8 cellular contexts compared by ENCODE assay signal in genomic region chr14:100383727-100384158, GRCh38. TPM values are rescaled to one million over a fixed set of nuclear protein-coding genes. Genes with fewer than 3 reads are reported as not detected.
DNase-seq lines count a peak whose midpoint lies in the region; ATAC-seq and TF ChIP-seq lines count a peak whose summit lies in the region.

No MANE protein-coding gene starts in this region.

- H3K27me3 Mint-ChIP-seq in HFFc6 (ENCODE audit: insufficient read depth) = no peaks in the 10 kb centered on the region
- H3K27me3 Mint-ChIP-seq in activated CD4-positive, alpha-beta T cell treated with anti-CD3 and anti-CD28 coated beads, Interleukin-2, amount 10 ng/mL, durations not matched to agents 7 days and 5 days = no peaks in the 10 kb centered on the region

- H2BK12ac ChIP-seq in mesenchymal stem cell (ENCODE audit: low read length in 2 of 2) = no peak overlapping the region

- H3K79me1 ChIP-seq in mesenchymal stem cell (replicated peaks; ENCODE audit: low read length, poor library complexity, severe bottlenecking) = peaks cover 23% of the 10 kb centered on the region

- no peak overlapping the region for H3K4ac ChIP-seq in mesenchymal stem cell (ENCODE audit: low read depth in 1 of 2, low read length in 2 of 2)

- H3K9me3 ChIP-seq in mesenchymal stem cell (ENCODE audit: control insufficient read depth, low read length) = no peaks in the 10 kb centered on the region

- TF ChIP-seq CTCF in HFFc6 (IDR thresholded peaks at IDR 0.05) = peak; percentile 95
- peak; percentile 44 to 90 (median 80) for TF ChIP-seq CTCF in dorsolateral prefrontal cortex (IDR thresholded peaks at IDR 0.05 in 54 of 56, conservative IDR thresholded peaks at IDR 0.05 in 2 of 56; ENCODE audit: low read depth in 1 of 56, partially characterized antibody in 56 of 56)

- no peaks in the 10 kb centered on the region for H3K9me3 Mint-ChIP-seq in HFFc6
- H3K9me3 Mint-ChIP-seq in activated CD4-positive, alpha-beta T cell treated with anti-CD3 and anti-CD28 coated beads, Interleukin-2, amount 10 ng/mL, durations not matched to agents 7 days and 5 days = no peaks in the 10 kb centered on the region

- CTCF ChIA-PET in activated CD4-positive, alpha-beta T cell treated with anti-CD3 and anti-CD28 coated beads, Interleukin-2, amount 10 ng/mL, durations not matched to agents 7 days and 5 days (lab: Charles Lee) = interaction anchor here (1.0 to 3.7 kb wide), 8 partner anchors 22 to 279 kb away, joined by 3 to 27 read pairs (median 4); no protein-coding TSS in a partner anchor

- no peak overlapping the region for H2BK120ac ChIP-seq in mesenchymal stem cell (ENCODE audit: low read depth, low read length)

- H3K9ac ChIP-seq in mesenchymal stem cell (ENCODE audit: low read length) = no peak overlapping the region

- DNase-seq in Daoy (ENCODE audit: low read depth) (peak; percentile 85), HFFc6 (peak; percentile 33), NCI-H2227 treated with DMSO at 0.1 percent for 48 hours (lab: John Stamatoyannopoulos, UW) (peak; percentile 41), dorsolateral prefrontal cortex (peak in 9 of 10 donors; percentile 51 to 75 (median 64)), mesenchymal stem cell (peak; percentile 74)
- DNase-seq in activated CD4-positive, alpha-beta T cell treated with anti-CD3 and anti-CD28 coated beads, Interleukin-2, amount 10 ng/mL, durations not matched to agents 7 days and 5 days = peak; percentile 73
- DNase-seq in stimulated activated CD8-positive, alpha-beta memory T cell treated with anti-CD3 and anti-CD28 coated beads, Interleukin-4, amount 100 ng/mL, for 24 hours (ENCODE audit: low read depth) = peak; percentile 35

- no peak overlapping the region for H2AFZ ChIP-seq in mesenchymal stem cell (ENCODE audit: low read depth, low read length)

- POLR2A ChIA-PET in activated CD4-positive, alpha-beta T cell treated with anti-CD3 and anti-CD28 coated beads, Interleukin-2, amount 10 ng/mL, durations not matched to agents 7 days and 5 days (lab: Charles Lee) = no interaction called here

- H3K4me1 ChIP-seq in mesenchymal stem cell (ENCODE audit: control insufficient read depth, insufficient read depth, low read depth, low read length) = peaks cover 34% of the 10 kb centered on the region

- H3K27me3 ChIP-seq in dorsolateral prefrontal cortex = no peaks in the 10 kb centered on the region
- H3K27me3 ChIP-seq in mesenchymal stem cell (ENCODE audit: control insufficient read depth in 1 of 2, insufficient read depth in 1 of 2, low read length in 2 of 2) = no peaks in the 10 kb centered on the region

- ATAC-seq in HG02840 (IDR thresholded peaks at IDR 0.05; ENCODE audit: low FRiP score, unreplicated experiment) = no peak

- no peak overlapping the region for H3K14ac ChIP-seq in mesenchymal stem cell (ENCODE audit: low read length in 2 of 2)

- no peak overlapping the region for H3K18ac ChIP-seq in mesenchymal stem cell (ENCODE audit: low read depth in 1 of 2, low read length in 2 of 2)

- peak overlapping the region; percentile 24 for H3K4me2 ChIP-seq in mesenchymal stem cell (ENCODE audit: low read length, poor library complexity, severe bottlenecking)

- H3K36me3 ChIP-seq in mesenchymal stem cell (ENCODE audit: control insufficient read depth in 1 of 2, insufficient read depth in 2 of 2, low read depth in 1 of 2, low read length in 2 of 2) = peaks cover 15 to 22% of the 10 kb centered on the region in 2 experiments

- H3K23ac ChIP-seq in mesenchymal stem cell (ENCODE audit: low read length in 2 of 2) = no peak overlapping the region

- peak overlapping the region; percentile 24 for H2AK5ac ChIP-seq in mesenchymal stem cell (ENCODE audit: low read length, severe bottlenecking)

- peaks cover 32% of the 10 kb centered on the region for H3K4me1 Mint-ChIP-seq in HFFc6 (ENCODE audit: low read depth)
- H3K4me1 Mint-ChIP-seq in activated CD4-positive, alpha-beta T cell treated with anti-CD3 and anti-CD28 coated beads, Interleukin-2, amount 10 ng/mL, durations not matched to agents 7 days and 5 days = peaks cover 15% of the 10 kb centered on the region

- H3K36me3 Mint-ChIP-seq in HFFc6 (ENCODE audit: low read depth) = no peaks in the 10 kb centered on the region
- no peaks in the 10 kb centered on the region for H3K36me3 Mint-ChIP-seq in activated CD4-positive, alpha-beta T cell treated with anti-CD3 and anti-CD28 coated beads, Interleukin-2, amount 10 ng/mL, durations not matched to agents 7 days and 5 days (ENCODE audit: low read depth)

- no peak overlapping the region for H2BK5ac ChIP-seq in mesenchymal stem cell (ENCODE audit: low read depth, low read length, poor library complexity, severe bottlenecking)

- no peak overlapping the region for H4K91ac ChIP-seq in mesenchymal stem cell (ENCODE audit: low read length)

- intact Hi-C loops in dorsolateral prefrontal cortex (cut with DNase I) = loop anchor here (1.0 to 10.0 kb wide), 4 partner anchors 260 to 1244 kb away; partner anchors contain the start of gene MEG3 (in 1 of the 2)

- H3K27ac ChIP-seq in dorsolateral prefrontal cortex = peak overlapping the region in 1 of 59 donors; percentile 80
- no peak overlapping the region for H3K27ac ChIP-seq in mesenchymal stem cell (ENCODE audit: low read length, poor library complexity, severe bottlenecking)

- H3K4me3 ChIP-seq in dorsolateral prefrontal cortex (no peak overlapping the region), mesenchymal stem cell (ENCODE audit: insufficient read depth in 1 of 2, low read depth in 1 of 2, low read length in 2 of 2) (no peak overlapping the region)

- 19% methylated on average over 10 of the region's 10 CpGs for WGBS in mesenchymal stem cell

- no peak overlapping the region for H3K4me3 Mint-ChIP-seq in HFFc6
- H3K4me3 Mint-ChIP-seq in activated CD4-positive, alpha-beta T cell treated with anti-CD3 and anti-CD28 coated beads, Interleukin-2, amount 10 ng/mL, durations not matched to agents 7 days and 5 days = no peak overlapping the region

- H4K8ac ChIP-seq in mesenchymal stem cell (ENCODE audit: low read length) = no peak overlapping the region

- H2BK15ac ChIP-seq in mesenchymal stem cell (ENCODE audit: low read depth, poor library complexity, severe bottlenecking) = no peak overlapping the region

- H3K27ac Mint-ChIP-seq in HFFc6 = no peak overlapping the region
- no peak overlapping the region for H3K27ac Mint-ChIP-seq in activated CD4-positive, alpha-beta T cell treated with anti-CD3 and anti-CD28 coated beads, Interleukin-2, amount 10 ng/mL, durations not matched to agents 7 days and 5 days

RNA-seq across cellular contexts. Expression of gene WDR25, which starts 7.5 kb away (rescaled TPM):
- total RNA-seq in Daoy (2014; rRNA removed; shearing (Covaris generic)) = 30.2 and 32.1 TPM in 2 replicates
- total RNA-seq in HFFc6 (2021; fragmentation: NEBNext Ultra II Directional; extraction: Animal tissue kit (Norgen Biotek cat#: 25700)) = 10 to 100 TPM in 5 of 6 experiments, 1 to 10 TPM in 1; 9.2 to 12.0 (median 10.4) TPM
- total RNA-seq in activated CD4-positive, alpha-beta T cell treated with anti-CD3 and anti-CD28 coated beads, Interleukin-2, amount 10 ng/mL, durations not matched to agents 7 days and 5 days = 1 to 10 TPM; 6.8 to 7.0 TPM
- total RNA-seq in dorsolateral prefrontal cortex = 10 to 100 TPM in 107 of 120 experiments, 1 to 10 TPM in 13; 7.7 to 18.9 (median 12.5) TPM
- polyA plus RNA-seq in mesenchymal stem cell (2013, experiment 1 of 2) = 12.3 TPM
- 12.0 TPM for polyA plus RNA-seq in mesenchymal stem cell (2013, experiment 2 of 2)

Comparison
In these comparisons a context has a peak if more than half of its experiments do, and no peak if none do; other contexts are left out.
1. DNase-seq: peak in every context shown above with its lines; median percentile 85 in Daoy; 74 in mesenchymal stem cell; 73 in activated CD4-positive, alpha-beta T cell treated with anti-CD3 and anti-CD28 coated beads, Interleukin-2, amount 10 ng/mL, durations not matched to agents 7 days and 5 days; 64 in dorsolateral prefrontal cortex; 41 in NCI-H2227 treated with DMSO at 0.1 percent for 48 hours; 35 in stimulated activated CD8-positive, alpha-beta memory T cell treated with anti-CD3 and anti-CD28 coated beads, Interleukin-4, amount 100 ng/mL, for 24 hours; 33 in HFFc6.